Comparison of ENCODE assay signal across 12 cellular contexts in genomic region chr11:5631969-5632635, GRCh38. TPM values are rescaled to one million over a fixed set of nuclear protein-coding genes. Genes with fewer than 3 reads are reported as not detected.
DNase-seq lines count a peak whose midpoint lies in the region; ATAC-seq, FAIRE-seq and TF ChIP-seq lines count a peak whose summit lies in the region.
"Had no signal": no experiment of that assay in that cellular context is flagged by ENCODE, and none has a peak within 500 bp of the region (broad histone marks: within the 10 kb centered on the region; RNA-seq: fewer than 3 reads in every experiment).

No MANE protein-coding gene starts in this region.

- H3K4me1 Mint-ChIP-seq in activated B cell treated with CpG ODN at 0.5 μM for 24 hours, result peaks cover 49% of the 10 kb centered on the region
- H3K4me1 Mint-ChIP-seq: mesothelial cell of epicardium had no signal

- DNase-seq in activated B cell treated with CpG ODN at 0.5 μM for 24 hours (no peak), RCC 7860 (ENCODE audit: low spot score) (no peak), left ventricle myocardium superior (no peak), D721Med (ENCODE audit: insufficient read length, low spot score) (no peak), MG63 (no peak)
- DNase-seq: activated CD4-positive, alpha-beta T cell treated with anti-CD3 and anti-CD28 coated beads for 1 hour; NCI-H526 treated with DMSO at 0.1 percent for 48 hours; stimulated activated CD4-positive, alpha-beta T cell treated with anti-CD3 and anti-CD28 coated beads, Interleukin-4, amount 100 ng/mL, for 1 hour had no signal

- no peaks in the 10 kb centered on the region for H3K27me3 Mint-ChIP-seq in activated B cell treated with CpG ODN at 0.5 μM for 24 hours

- H3K36me3 Mint-ChIP-seq in activated B cell treated with CpG ODN at 0.5 μM for 24 hours (ENCODE audit: low read depth), result peaks cover 51% of the 10 kb centered on the region

- no peaks in the 10 kb centered on the region for H3K9me3 ChIP-seq in MG63

- FAIRE-seq in RCC 7860 (lab: Jason Lieb, UNC), result no peak
- FAIRE-seq in D721Med (lab: Jason Lieb, UNC), result no peak

- TF ChIP-seq POLR2A in GM18505 (IDR thresholded peaks at IDR 0.05; ENCODE audit: borderline replicate concordance, extremely low read depth, insufficient read depth, insufficient read length), result peak; percentile 39

- no peaks in the 10 kb centered on the region for H3K27me3 ChIP-seq in MG63

- POLR2A ChIA-PET in activated B cell treated with CpG ODN at 0.5 μM for 24 hours (lab: Charles Lee), result interaction anchor here (0.6 to 2.8 kb wide), 6 partner anchors 10 to 64 kb away, joined by 3 to 13 read pairs (median 4); partner anchors contain the start of genes TRIM22 and TRIM5

- peak; percentile 96 for ATAC-seq in GM18505 (IDR thresholded peaks at IDR 0.05; ENCODE audit: unreplicated experiment)
- peak; percentile 94 for ATAC-seq in GM21447 (IDR thresholded peaks at IDR 0.05; ENCODE audit: unreplicated experiment)
- peak; percentile 97 for ATAC-seq in HG03159 (IDR thresholded peaks at IDR 0.05; ENCODE audit: unreplicated experiment)
- peak; percentile 96 for ATAC-seq in activated B cell treated with CpG ODN at 0.5 μM for 24 hours (ENCODE audit: low read depth)
- no peak for ATAC-seq in left ventricle myocardium superior

- no peaks in the 10 kb centered on the region for H3K36me3 ChIP-seq in MG63

- peak overlapping the region; percentile 94 for H3K27ac Mint-ChIP-seq in activated B cell treated with CpG ODN at 0.5 μM for 24 hours
- H3K27ac Mint-ChIP-seq: mesothelial cell of epicardium had no signal

- no peak for TF ChIP-seq CTCF in activated B cell treated with CpG ODN at 0.5 μM for 24 hours (IDR thresholded peaks at IDR 0.05)
- no peak for TF ChIP-seq CTCF in D721Med (IDR thresholded peaks at IDR 0.05; ENCODE audit: insufficient read depth, missing control alignments)

- H3K4me3 ChIP-seq in MG63, result no peak overlapping the region

- intact Hi-C loops in activated B cell treated with CpG ODN at 0.5 μM for 24 hours (cut with micrococcal nuclease), result loop anchor here (1.0 to 2.0 kb wide), 4 partner anchors 8 to 60 kb away; partner anchors contain the start of gene TRIM5
- intact Hi-C loops in left ventricle myocardium superior (cut with micrococcal nuclease), result no loop called here

- CTCF ChIA-PET in activated B cell treated with CpG ODN at 0.5 μM for 24 hours (lab: Charles Lee), result interaction anchor here (0.6 to 1.3 kb wide), 4 partner anchors 15 to 57 kb away, joined by 3 to 4 read pairs (median 3); partner anchors contain the start of genes TRIM22 and TRIM5

- H3K4me3 Mint-ChIP-seq in activated B cell treated with CpG ODN at 0.5 μM for 24 hours, result peak overlapping the region; percentile 69
- H3K4me3 Mint-ChIP-seq: mesothelial cell of epicardium had no signal

- H3K9me3 Mint-ChIP-seq in activated B cell treated with CpG ODN at 0.5 μM for 24 hours, result no peaks in the 10 kb centered on the region

RNA-seq across cellular contexts. Expression of gene TRIM34, which starts 7.3 kb away (rescaled TPM):
- 25.9 and 28.7 TPM in 2 replicates for total RNA-seq in activated B cell treated with CpG ODN at 0.5 μM for 24 hours
- total RNA-seq in left ventricle myocardium superior, result 1.6 TPM
- 10.7 and 10.8 TPM in 2 replicates for total RNA-seq in MG63 (2014; rRNA removed; shearing (Covaris generic); ENCODE audit: low replicate concordance)

RNA-seq across cellular contexts. Expression of gene TRIM6, which starts 35.7 kb away (rescaled TPM):
- total RNA-seq in activated B cell treated with CpG ODN at 0.5 μM for 24 hours (0.22 and 0.44 TPM in 2 replicates), left ventricle myocardium superior (1.5 TPM)
- total RNA-seq in MG63 (2014; rRNA removed; shearing (Covaris generic); ENCODE audit: low replicate concordance), result 2.5 and 4.1 TPM in 2 replicates

RNA-seq across cellular contexts. Expression of gene OR52B6, which starts 51.4 kb away (rescaled TPM):
- total RNA-seq in activated B cell treated with CpG ODN at 0.5 μM for 24 hours (not detected in 2 replicates), left ventricle myocardium superior (not detected)
- not detected in 2 replicates for total RNA-seq in MG63 (2014; rRNA removed; shearing (Covaris generic); ENCODE audit: low replicate concordance)
- total RNA-seq: mesothelial cell of epicardium had no signal

RNA-seq across cellular contexts. Expression of gene TRIM5, which starts 52.8 kb away (rescaled TPM):
- total RNA-seq in activated B cell treated with CpG ODN at 0.5 μM for 24 hours (34.3 and 36.3 TPM in 2 replicates), left ventricle myocardium superior (6.8 TPM)
- 29.9 and 33.9 TPM in 2 replicates for total RNA-seq in MG63 (2014; rRNA removed; shearing (Covaris generic); ENCODE audit: low replicate concordance)

RNA-seq across cellular contexts. Expression of gene TRIM22, which starts 57.5 kb away (rescaled TPM):
- 244 and 255 TPM in 2 replicates for total RNA-seq in activated B cell treated with CpG ODN at 0.5 μM for 24 hours
- total RNA-seq in left ventricle myocardium superior, result 19.2 TPM
- total RNA-seq in MG63 (2014; rRNA removed; shearing (Covaris generic); ENCODE audit: low replicate concordance), result 1.7 and 8.8 TPM in 2 replicates
